ENCODE assay signal across 7 cellular contexts in genomic region chr1:213596729-213597128, GRCh38.
"Had no signal": no experiment of that assay in that cellular context is flagged by ENCODE, and none has a peak within 500 bp of the region (broad histone marks: within the 10 kb centered on the region; RNA-seq: fewer than 3 reads in every experiment).

No MANE protein-coding gene starts in this region.

- FAIRE-seq: HepG2, HTR-8/SVneo, K562 had no signal

- ATAC-seq: HepG2, K562 had no signal

- H3K4me3 ChIP-seq: K562 had no signal

- DNase-seq: IMR-90, KBM-7, KG1 had no signal

- H3K27ac ChIP-seq: HL-60 had no signal
